In genomic region chr22:36323855-36324331, GRCh38 we compare ENCODE assay signal across 10 cellular contexts.
A peak's percentile ranks its signal among the peaks of the same experiment; 100 is the strongest.
DNase-seq lines count a peak whose midpoint lies in the region; ATAC-seq and TF ChIP-seq lines count a peak whose summit lies in the region.
"Had no signal": no experiment of that assay in that cellular context is flagged by ENCODE, and none has a peak within 500 bp of the region (broad histone marks: within the 10 kb centered on the region; RNA-seq: fewer than 3 reads in every experiment).

No MANE protein-coding gene starts in this region.

- TF ChIP-seq CTCF in HEK293 (tag by site-specific recombination; IDR thresholded peaks at IDR 0.05) (no peak), right lobe of liver (IDR thresholded peaks at IDR 0.05) (no peak), spleen (IDR thresholded peaks at IDR 0.05 in 8 of 11, conservative IDR thresholded peaks at IDR 0.05 in 3 of 11) (no peak), foreskin fibroblast (IDR thresholded peaks at IDR 0.05; ENCODE audit: low read depth, low read length) (no peak)

- H3K27ac ChIP-seq in HEK293 (ENCODE audit: extremely low read depth, low read depth, low read length): no peak overlapping the region
- H3K27ac ChIP-seq in caudate nucleus (ENCODE audit: low read depth, low read length): peak overlapping the region; percentile 82
- peak overlapping the region; percentile 52 to 71 (median 66) for H3K27ac ChIP-seq in right lobe of liver
- peak overlapping the region; percentile 58 to 97 (median 92) for H3K27ac ChIP-seq in spleen

- DNase-seq in caudate nucleus (lab: John Stamatoyannopoulos, UW) (peak in 11 of 61 donors; percentile 9 to 67 (median 35)), right lobe of liver (no peak), spleen (no peak), 8988T (no peak), foreskin fibroblast (no peak), NCI-H446 (lab: John Stamatoyannopoulos, UW) (no peak)
- DNase-seq: NCI-H524, T1000 had no signal

- H3K4me1 ChIP-seq in HEK293 (ENCODE audit: control insufficient read depth, insufficient read depth, low read length): peaks cover 7% of the 10 kb centered on the region
- peaks cover 0 to 28% (median 11%) of the 10 kb centered on the region in 4 donors for H3K4me1 ChIP-seq in right lobe of liver
- peaks cover 52 to 100% (median 85%) of the 10 kb centered on the region in 6 donors for H3K4me1 ChIP-seq in spleen

- WGBS in right lobe of liver (ENCODE audit: insufficient coverage, low coverage, low lambda C conversion rate, missing lambda C conversion rate): 83% methylated on average over 6 of the region's 21 CpGs
- WGBS in spleen, 5 donors: 62 to 82% (median 79%) methylated on average over 12 to 21 of the region's 21 CpGs

- ATAC-seq in right lobe of liver: peak; percentile 12 to 46 (median 30)
- ATAC-seq in GM21423 (IDR thresholded peaks at IDR 0.05; ENCODE audit: unreplicated experiment): no peak

- intact Hi-C loops in right lobe of liver (cut with DNase I) (no loop called here), spleen (cut with DNase I; ENCODE audit: low total_unique reads) (no loop called here)

- no peaks in the 10 kb centered on the region for H3K27me3 ChIP-seq in right lobe of liver
- H3K27me3 ChIP-seq in spleen (replicated peaks in 1 of 7): no peaks in the 10 kb centered on the region

- H3K9me3 ChIP-seq in HEK293 (ENCODE audit: control insufficient read depth, insufficient read depth, low read depth, low read length) (no peaks in the 10 kb centered on the region), right lobe of liver (no peaks in the 10 kb centered on the region), spleen (no peaks in the 10 kb centered on the region)

- H3K4me3 ChIP-seq in HEK293 (ENCODE audit: low read depth, low read length) (no peak overlapping the region), right lobe of liver (no peak overlapping the region), spleen (no peak overlapping the region), foreskin fibroblast (ENCODE audit: low read depth in 1 of 2, low read length in 2 of 2) (no peak overlapping the region)

- POLR2A ChIA-PET in HEK293 (lab: Yijun Ruan, JAX): interaction anchor here (1.4 to 2.2 kb wide), 2 partner anchors 64 to 183 kb away, joined by 3 to 9 read pairs; partner anchors contain the start of genes FOXRED2 and MYH9

- TF ChIP-seq POLR2A in right lobe of liver (IDR thresholded peaks at IDR 0.05) (no peak), spleen (IDR thresholded peaks at IDR 0.05) (no peak)

- CTCF ChIA-PET in HEK293 (lab: Yijun Ruan, JAX): interaction anchor here (0.6 to 2.0 kb wide), 4 partner anchors 22 to 163 kb away, joined by 3 to 7 read pairs (median 4); no protein-coding TSS in a partner anchor

- peaks cover 0 to 97% of the 10 kb centered on the region in 2 experiments for H3K36me3 ChIP-seq in HEK293 (ENCODE audit: control insufficient read depth in 2 of 2, insufficient read depth in 1 of 2, low read length in 2 of 2)
- H3K36me3 ChIP-seq in right lobe of liver: peaks cover 29 to 83% (median 55%) of the 10 kb centered on the region in 4 donors
- H3K36me3 ChIP-seq in spleen: peaks cover 6 to 100% (median 96%) of the 10 kb centered on the region in 6 donors

TF ChIP-seq in HEK293, 187 proteins besides CTCF, POLR2A, EP300 and RAD21:
- TF ChIP-seq ZFHX2 (tag by site-specific recombination; conservative IDR thresholded peaks at IDR 0.05) (peak; percentile 87), EGR2 (tag by site-specific recombination; IDR thresholded peaks at IDR 0.05; ENCODE audit: low read depth) (peak; percentile 92), ZNF776 (tag by site-specific recombination; IDR thresholded peaks at IDR 0.05; ENCODE audit: borderline replicate concordance) (no peak)
